In genomic region chr1:166270476-166271150, GRCh38 we compare ENCODE assay signal across 35 cellular contexts.
DNase-seq lines count a peak whose midpoint lies in the region; ATAC-seq and TF ChIP-seq lines count a peak whose summit lies in the region.
"Had no signal": no experiment of that assay in that cellular context is flagged by ENCODE, and none has a peak within 500 bp of the region (broad histone marks: within the 10 kb centered on the region; RNA-seq: fewer than 3 reads in every experiment).

No MANE protein-coding gene starts in this region.

- H3K9ac ChIP-seq in neural progenitor cell = no peak overlapping the region
- H3K9ac ChIP-seq: BLaER1; BLaER1 treated with 17β-estradiol and CSF1 and Interleukin-3, amounts not matched to agents 10 nM and 100 nM had no signal

- H3K27ac Mint-ChIP-seq in neural progenitor cell = no peak overlapping the region
- no peak overlapping the region for H3K27ac Mint-ChIP-seq in activated T-cell treated with anti-CD3 and anti-CD28 coated beads, Interleukin-2, amount 50 U/mL, for 72 hours
- H3K27ac Mint-ChIP-seq: B cell; CD14-positive monocyte; CD4-positive, alpha-beta memory T cell; CD4-positive, alpha-beta T cell; CD4-positive, CD25-positive, alpha-beta regulatory T cell; CD8-positive, alpha-beta memory T cell; CD8-positive, alpha-beta T cell had no signal

- H3K9me3 ChIP-seq in neural progenitor cell (ENCODE audit: low read depth) (no peaks in the 10 kb centered on the region), psoas muscle (no peaks in the 10 kb centered on the region), gastrocnemius medialis (no peaks in the 10 kb centered on the region)
- H3K9me3 ChIP-seq: A549, BE2C, Caco-2 had no signal

- H3K27me3 ChIP-seq in neural progenitor cell (no peaks in the 10 kb centered on the region), psoas muscle (ENCODE audit: insufficient read depth in 3 of 3, low read length in 2 of 3) (no peaks in the 10 kb centered on the region), gastrocnemius medialis (no peaks in the 10 kb centered on the region)
- H3K27me3 ChIP-seq: BE2C; BLaER1; BLaER1 treated with 17β-estradiol and CSF1 and Interleukin-3, amounts not matched to agents 10 nM and 100 nM had no signal

- H3K27ac ChIP-seq in neural progenitor cell (no peak overlapping the region), psoas muscle (peak overlapping the region; percentile 23), gastrocnemius medialis (peak overlapping the region in 2 of 4 donors; percentile 45 to 83)
- H3K27ac ChIP-seq: 22Rv1; A549; BLaER1; BLaER1 treated with 17β-estradiol and CSF1 and Interleukin-3, amounts not matched to agents 10 nM and 100 nM; C4-2B had no signal

- no peaks in the 10 kb centered on the region for H3K36me3 Mint-ChIP-seq in neural progenitor cell
- H3K36me3 Mint-ChIP-seq in activated T-cell treated with anti-CD3 and anti-CD28 coated beads, Interleukin-2, amount 50 U/mL, for 72 hours (ENCODE audit: insufficient read depth in 2 of 2) = no peaks in the 10 kb centered on the region
- H3K36me3 Mint-ChIP-seq: CD14-positive monocyte; CD4-positive, alpha-beta memory T cell; CD4-positive, CD25-positive, alpha-beta regulatory T cell; CD8-positive, alpha-beta memory T cell; CD8-positive, alpha-beta T cell had no signal

- DNase-seq in AG20443 (ENCODE audit: low spot score) = peak; percentile 0
- no peak for DNase-seq in neural progenitor cell (ENCODE audit: low spot score)
- no peak for DNase-seq in psoas muscle
- DNase-seq in gastrocnemius medialis = peak in 1 of 2 donors; percentile 35
- DNase-seq in GOT3 (lab: John Stamatoyannopoulos, UW) = no peak
- no peak for DNase-seq in foreskin melanocyte
- DNase-seq in activated T-cell treated with anti-CD3 and anti-CD28 coated beads, Interleukin-2, amount 50 U/mL, for 72 hours = no peak
- no peak for DNase-seq in SW480 (ENCODE audit: low spot score)
- DNase-seq: 8988T; ACHN; AML-193; BE2C; C1 segment of cervical spinal cord; Caco-2; Calu3; CD4-positive, alpha-beta memory T cell; CD4-positive, alpha-beta T cell; CD4-positive, CD25-positive, alpha-beta regulatory T cell; CD8-positive, alpha-beta memory T cell; CD8-positive, alpha-beta T cell; COR-L47; DMS 273 treated with DMSO at 0.1 percent for 48 hours; DMS153; DMS53; DMS79; DMS79 treated with DMSO at 0.1 percent for 48 hours; DND-41; EL had no signal

- H3F3A ChIP-seq in neural progenitor cell (ENCODE audit: low read depth) = peaks cover 5% of the 10 kb centered on the region

- no peaks in the 10 kb centered on the region for H3K79me2 ChIP-seq in neural progenitor cell (ENCODE audit: low read depth)

- TF ChIP-seq CTCF in neural progenitor cell (IDR thresholded peaks at IDR 0.05) = no peak
- TF ChIP-seq CTCF in psoas muscle (IDR thresholded peaks at IDR 0.05) = no peak
- TF ChIP-seq CTCF in gastrocnemius medialis (IDR thresholded peaks at IDR 0.05 in 4 of 5, conservative IDR thresholded peaks at IDR 0.05 in 1 of 5) = no peak

- 21 to 39% (median 36%) methylated on average over 2 of the region's 2 CpGs for WGBS in psoas muscle, 3 donors

- H2AFZ ChIP-seq in neural progenitor cell (replicated peaks) = no peak overlapping the region

- H3K4me3 ChIP-seq in neural progenitor cell = no peak overlapping the region
- H3K4me3 ChIP-seq in psoas muscle = no peak overlapping the region
- H3K4me3 ChIP-seq in gastrocnemius medialis = no peak overlapping the region
- H3K4me3 ChIP-seq: A549; BLaER1; BLaER1 treated with 17β-estradiol and CSF1 and Interleukin-3, amounts not matched to agents 10 nM and 100 nM had no signal

- H3K9me3 Mint-ChIP-seq in neural progenitor cell = no peaks in the 10 kb centered on the region
- H3K9me3 Mint-ChIP-seq in activated T-cell treated with anti-CD3 and anti-CD28 coated beads, Interleukin-2, amount 50 U/mL, for 72 hours = peaks cover 4 to 9% of the 10 kb centered on the region in 2 donors

- ATAC-seq in psoas muscle = peak; percentile 79 to 97 (median 87)
- peak; percentile 93 to 94 for ATAC-seq in gastrocnemius medialis
- no peak for ATAC-seq in activated T-cell treated with anti-CD3 and anti-CD28 coated beads, Interleukin-2, amount 50 U/mL, for 72 hours (replicated peaks in 1 of 2)
- ATAC-seq: A549; CD8-positive, alpha-beta T cell had no signal

- no peaks in the 10 kb centered on the region for H3K36me3 ChIP-seq in neural progenitor cell
- H3K36me3 ChIP-seq in psoas muscle (ENCODE audit: insufficient read depth in 1 of 2, low read depth in 1 of 2) = no peaks in the 10 kb centered on the region
- H3K36me3 ChIP-seq in gastrocnemius medialis = no peaks in the 10 kb centered on the region
- H3K36me3 ChIP-seq: BE2C; BLaER1; BLaER1 treated with 17β-estradiol and CSF1 and Interleukin-3, amounts not matched to agents 10 nM and 100 nM had no signal

- peak overlapping the region; percentile 43 for H3K4me2 ChIP-seq in neural progenitor cell
- H3K4me2 ChIP-seq: A549; BLaER1; BLaER1 treated with 17β-estradiol and CSF1 and Interleukin-3, amounts not matched to agents 10 nM and 100 nM had no signal

- TF ChIP-seq POLR2A in gastrocnemius medialis (IDR thresholded peaks at IDR 0.05) = no peak

- H3K4me3 Mint-ChIP-seq in neural progenitor cell = no peak overlapping the region
- no peak overlapping the region for H3K4me3 Mint-ChIP-seq in activated T-cell treated with anti-CD3 and anti-CD28 coated beads, Interleukin-2, amount 50 U/mL, for 72 hours
- H3K4me3 Mint-ChIP-seq: B cell; CD14-positive monocyte; CD4-positive, alpha-beta memory T cell; CD4-positive, alpha-beta T cell; CD4-positive, CD25-positive, alpha-beta regulatory T cell; CD8-positive, alpha-beta memory T cell; CD8-positive, alpha-beta T cell had no signal

- H3K4me1 Mint-ChIP-seq in neural progenitor cell = peaks cover 29% of the 10 kb centered on the region
- H3K4me1 Mint-ChIP-seq in activated T-cell treated with anti-CD3 and anti-CD28 coated beads, Interleukin-2, amount 50 U/mL, for 72 hours (ENCODE audit: low read depth) = no peaks in the 10 kb centered on the region
- H3K4me1 Mint-ChIP-seq: B cell; CD14-positive monocyte; CD4-positive, CD25-positive, alpha-beta regulatory T cell; CD8-positive, alpha-beta memory T cell had no signal

- no peaks in the 10 kb centered on the region for H3K27me3 Mint-ChIP-seq in neural progenitor cell (ENCODE audit: insufficient read depth, low read depth)
- no peaks in the 10 kb centered on the region for H3K27me3 Mint-ChIP-seq in activated T-cell treated with anti-CD3 and anti-CD28 coated beads, Interleukin-2, amount 50 U/mL, for 72 hours (ENCODE audit: low read depth)
- H3K27me3 Mint-ChIP-seq: B cell; CD4-positive, alpha-beta memory T cell; CD4-positive, CD25-positive, alpha-beta regulatory T cell had no signal

- H4K20me1 ChIP-seq in neural progenitor cell (ENCODE audit: low read depth) = no peaks in the 10 kb centered on the region
- H4K20me1 ChIP-seq: BLaER1; BLaER1 treated with 17β-estradiol and CSF1 and Interleukin-3, amounts not matched to agents 10 nM and 100 nM had no signal

- H3K4me1 ChIP-seq in neural progenitor cell (peaks cover 33% of the 10 kb centered on the region), psoas muscle (peaks cover 6% of the 10 kb centered on the region), gastrocnemius medialis (peaks cover 12 to 17% of the 10 kb centered on the region in 2 donors)
- H3K4me1 ChIP-seq: A549, BLaER1, Caco-2 had no signal

- in situ Hi-C loops in gastrocnemius medialis (cut with MboI; ENCODE audit: low sequenced_read_pairs in 4 of 4) = no loop called here

- intact Hi-C loops in psoas muscle (cut with DNase I) (no loop called here), gastrocnemius medialis (cut with DNase I; ENCODE audit: low total_unique reads) (loop anchor here (10.0 kb wide), 1 partner anchor 106 kb away; the partner anchor contains the start of gene FAM78B)

Comparison
In these comparisons a context has a peak if more than half of its experiments do, and no peak if none do; other contexts are left out.
1. ATAC-seq: peak in psoas muscle (4 of 4) and gastrocnemius medialis (2 of 2); none in activated T-cell treated with anti-CD3 and anti-CD28 coated beads, Interleukin-2, amount 50 U/mL, for 72 hours (0 of 2).